Comparison of ENCODE assay signal across 14 cellular contexts in the genomic region with DNA sequence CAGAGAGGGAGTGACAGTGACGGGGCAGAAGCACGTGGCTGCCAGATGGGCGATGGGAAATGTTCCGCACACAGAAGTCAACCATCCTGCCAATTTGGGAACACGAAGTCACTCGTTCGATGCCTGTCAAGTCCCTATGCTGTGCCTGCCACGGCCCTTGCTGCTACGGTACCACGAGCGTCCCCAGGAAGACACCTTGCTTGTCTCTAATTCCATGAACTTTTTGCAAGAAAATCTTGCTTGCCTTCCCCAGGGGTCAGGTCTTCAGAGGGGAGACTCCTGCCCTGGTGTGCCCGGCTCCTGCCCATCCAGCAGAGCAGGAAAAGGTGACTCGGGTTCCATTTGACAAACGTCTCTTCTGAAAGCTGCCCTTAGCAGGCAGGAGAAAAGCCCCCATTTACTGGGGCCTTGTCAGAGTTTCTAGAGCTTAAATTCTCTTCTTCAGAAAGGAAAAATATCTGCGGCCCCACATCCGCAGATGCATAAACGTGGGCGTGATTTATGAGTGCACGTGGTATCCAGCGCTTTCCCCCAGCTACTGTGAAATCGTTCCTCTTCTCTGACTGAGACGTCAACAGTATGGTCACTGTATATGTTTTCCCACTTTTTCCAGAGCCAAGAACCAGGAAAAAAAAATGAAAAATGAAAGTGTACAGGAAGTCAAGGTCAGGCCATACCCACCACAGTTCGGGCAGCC. TPM values are rescaled to one million over a fixed set of nuclear protein-coding genes. Genes with fewer than 3 reads are reported as not detected.
DNase-seq lines count a peak whose midpoint lies in the region; ATAC-seq and TF ChIP-seq lines count a peak whose summit lies in the region.
"Had no signal": no experiment of that assay in that cellular context is flagged by ENCODE, and none has a peak within 500 bp of the region (broad histone marks: within the 10 kb centered on the region; RNA-seq: fewer than 3 reads in every experiment).

No MANE protein-coding gene starts in this region.

- H3K27me3 Mint-ChIP-seq in activated naive CD8-positive, alpha-beta T cell treated with anti-CD3 and anti-CD28 coated beads for 36 hours: peaks cover 2% of the 10 kb centered on the region
- H3K27me3 Mint-ChIP-seq in Calu3 (ENCODE audit: unreplicated experiment): peaks cover 83% of the 10 kb centered on the region

- peak; percentile 49 for ATAC-seq in HG03175 (IDR thresholded peaks at IDR 0.05; ENCODE audit: unreplicated experiment)
- no peak for ATAC-seq in GM19328 (IDR thresholded peaks at IDR 0.05; ENCODE audit: unreplicated experiment)

- CTCF ChIA-PET in Calu3 (lab: Charles Lee): interaction anchor here (0.5 to 1.7 kb wide), 2 partner anchors 18 to 21 kb away, joined by 3 to 4 read pairs; no protein-coding TSS in a partner anchor

- no peak overlapping the region for H3K14ac ChIP-seq in trophoblast cell (ENCODE audit: low read length)

- TF ChIP-seq CTCF in Calu3 (IDR thresholded peaks at IDR 0.05; ENCODE audit: unreplicated experiment): no peak

- H3K36me3 ChIP-seq in BLaER1 (no peaks in the 10 kb centered on the region), trophoblast cell (ENCODE audit: control insufficient read depth in 1 of 2, insufficient read depth in 2 of 2, low read length in 2 of 2) (no peaks in the 10 kb centered on the region)
- H3K36me3 ChIP-seq in effector memory CD4-positive, alpha-beta T cell (ENCODE audit: control insufficient read depth, insufficient read depth, low read length): no peaks in the 10 kb centered on the region

- no peak overlapping the region for H3K18ac ChIP-seq in trophoblast cell (ENCODE audit: low read length)

- H4K91ac ChIP-seq in trophoblast cell (ENCODE audit: low read depth, low read length): no peak overlapping the region

- no peak overlapping the region for H4K8ac ChIP-seq in trophoblast cell (ENCODE audit: low read depth, low read length)

- no peaks in the 10 kb centered on the region for H3K9me3 Mint-ChIP-seq in activated naive CD8-positive, alpha-beta T cell treated with anti-CD3 and anti-CD28 coated beads for 36 hours
- H3K9me3 Mint-ChIP-seq in Calu3 (ENCODE audit: low read depth, unreplicated experiment): no peaks in the 10 kb centered on the region

- peaks cover 16% of the 10 kb centered on the region for H3K4me1 ChIP-seq in BLaER1
- H3K4me1 ChIP-seq in trophoblast cell (ENCODE audit: control insufficient read depth in 1 of 2, insufficient read depth in 2 of 2, low read length in 2 of 2): peaks cover 0 to under 1% of the 10 kb centered on the region in 2 experiments
- H3K4me1 ChIP-seq in effector memory CD4-positive, alpha-beta T cell (ENCODE audit: control insufficient read depth, insufficient read depth, low read length, poor library complexity, severe bottlenecking): no peaks in the 10 kb centered on the region

- H2AFZ ChIP-seq in trophoblast cell (ENCODE audit: insufficient read depth, low read length, poor library complexity): no peak overlapping the region

- H3K27me3 ChIP-seq in BLaER1: no peaks in the 10 kb centered on the region
- H3K27me3 ChIP-seq in trophoblast cell (ENCODE audit: insufficient read depth, low read length): no peaks in the 10 kb centered on the region
- H3K27me3 ChIP-seq in effector memory CD4-positive, alpha-beta T cell (replicated peaks; ENCODE audit: control insufficient read depth, insufficient read depth, low read length, poor library complexity, severe bottlenecking): no peaks in the 10 kb centered on the region

- peaks cover 25% of the 10 kb centered on the region for H3K4me1 Mint-ChIP-seq in activated naive CD8-positive, alpha-beta T cell treated with anti-CD3 and anti-CD28 coated beads for 36 hours
- peaks cover 14% of the 10 kb centered on the region for H3K4me1 Mint-ChIP-seq in Calu3 (ENCODE audit: low read depth, unreplicated experiment)

- no peaks in the 10 kb centered on the region for H4K20me1 ChIP-seq in BLaER1

- WGBS in trophoblast cell (ENCODE audit: extremely low coverage, insufficient coverage, insufficient read length): no CpG with 5 or more reads among the region's 23 CpGs

- H3K27ac Mint-ChIP-seq in activated naive CD8-positive, alpha-beta T cell treated with anti-CD3 and anti-CD28 coated beads for 36 hours: peak overlapping the region; percentile 94
- no peak overlapping the region for H3K27ac Mint-ChIP-seq in Calu3 (ENCODE audit: unreplicated experiment)

- H2BK12ac ChIP-seq in trophoblast cell (ENCODE audit: low read length): peak overlapping the region; percentile 2

- H3K27ac ChIP-seq in BLaER1 (no peak overlapping the region), trophoblast cell (ENCODE audit: low read depth, low read length) (no peak overlapping the region)
- H3K27ac ChIP-seq in effector memory CD4-positive, alpha-beta T cell (ENCODE audit: insufficient read depth, low read length, poor library complexity, severe bottlenecking): no peak overlapping the region
- H3K27ac ChIP-seq: C4-2B, SK-N-MC had no signal

- H3K4me2 ChIP-seq in BLaER1 (peak overlapping the region; percentile 82), trophoblast cell (ENCODE audit: low read length) (no peak overlapping the region)

- no peak overlapping the region for H3K23ac ChIP-seq in trophoblast cell (ENCODE audit: low read length)

- no peak overlapping the region for H3K4me3 ChIP-seq in BLaER1
- no peak overlapping the region for H3K4me3 ChIP-seq in trophoblast cell (ENCODE audit: low read depth, low read length)
- no peak overlapping the region for H3K4me3 ChIP-seq in effector memory CD4-positive, alpha-beta T cell (ENCODE audit: insufficient read depth, low read depth, low read length, poor library complexity, severe bottlenecking)
- H3K4me3 ChIP-seq: SK-N-MC had no signal

- BruUV-seq in Calu3 (replicated peaks; lab: Mats Ljungman, UMichigan): no TSS peak

- H3K36me3 Mint-ChIP-seq in activated naive CD8-positive, alpha-beta T cell treated with anti-CD3 and anti-CD28 coated beads for 36 hours: no peaks in the 10 kb centered on the region
- H3K36me3 Mint-ChIP-seq in Calu3 (ENCODE audit: insufficient read depth, unreplicated experiment): no peaks in the 10 kb centered on the region

- no peak overlapping the region for H3K9ac ChIP-seq in BLaER1
- no peak overlapping the region for H3K9ac ChIP-seq in trophoblast cell (ENCODE audit: low read length)

- intact Hi-C loops in Calu3 (cut with micrococcal nuclease; ENCODE audit: unreplicated experiment): no loop called here

- H2BK120ac ChIP-seq in trophoblast cell (ENCODE audit: insufficient read depth, low read length, poor library complexity): no peak overlapping the region

- peak overlapping the region; percentile 59 for H3K4me3 Mint-ChIP-seq in activated naive CD8-positive, alpha-beta T cell treated with anti-CD3 and anti-CD28 coated beads for 36 hours
- H3K4me3 Mint-ChIP-seq in Calu3 (ENCODE audit: low read depth, unreplicated experiment): no peak overlapping the region

- no peaks in the 10 kb centered on the region for H3K79me1 ChIP-seq in trophoblast cell (ENCODE audit: low read length)

- peak; percentile 51 for DNase-seq in activated naive CD8-positive, alpha-beta T cell treated with anti-CD3 and anti-CD28 coated beads for 36 hours
- DNase-seq in trophoblast cell: no peak
- no peak for DNase-seq in nucleus accumbens (lab: John Stamatoyannopoulos, UW)
- DNase-seq in effector memory CD4-positive, alpha-beta T cell: no peak
- DNase-seq in Calu3: no peak
- DNase-seq: kidney glomerular epithelial cell, NCI-H2107, retina, substantia nigra had no signal

- H4K12ac ChIP-seq in trophoblast cell (ENCODE audit: low read depth, low read length): no peak overlapping the region

- H3K4ac ChIP-seq in trophoblast cell (ENCODE audit: low read depth, low read length): no peak overlapping the region

- H3K79me2 ChIP-seq in trophoblast cell (ENCODE audit: control insufficient read depth, insufficient read depth, low read length, poor library complexity): no peaks in the 10 kb centered on the region

- no peak overlapping the region for H2BK5ac ChIP-seq in trophoblast cell (ENCODE audit: low read depth, low read length, poor library complexity)

- H3K9me3 ChIP-seq in BLaER1 (no peaks in the 10 kb centered on the region), trophoblast cell (ENCODE audit: insufficient read depth, low read depth, low read length) (no peaks in the 10 kb centered on the region)
- no peaks in the 10 kb centered on the region for H3K9me3 ChIP-seq in effector memory CD4-positive, alpha-beta T cell (ENCODE audit: control insufficient read depth, low read length)

- H2AK5ac ChIP-seq in trophoblast cell (ENCODE audit: low read length): no peak overlapping the region

RNA-seq across cellular contexts. Expression of gene STX16, which starts 16.8 kb away (rescaled TPM):
- 10 to 100 TPM; 84.0 to 93.5 TPM for total RNA-seq in activated naive CD8-positive, alpha-beta T cell treated with anti-CD3 and anti-CD28 coated beads for 36 hours
- polyA plus RNA-seq in trophoblast cell (2013): 26.9 and 28.5 TPM in 2 replicates
- total RNA-seq in Calu3 (2022): 86.0 and 99.7 TPM in 2 replicates

RNA-seq across cellular contexts. Expression of gene NPEPL1, which starts 58.3 kb away (rescaled TPM):
- 10 to 100 TPM; 13.7 to 15.2 TPM for total RNA-seq in activated naive CD8-positive, alpha-beta T cell treated with anti-CD3 and anti-CD28 coated beads for 36 hours
- 11.3 and 12.1 TPM in 2 replicates for polyA plus RNA-seq in trophoblast cell (2013)
- total RNA-seq in Calu3 (2022): 18.1 and 21.4 TPM in 2 replicates
